In genomic region chr10:24650669-24651391, GRCh38 we compare ENCODE assay signal across 19 cellular contexts.
DNase-seq lines count a peak whose midpoint lies in the region; ATAC-seq, FAIRE-seq and TF ChIP-seq lines count a peak whose summit lies in the region.
"Had no signal": no experiment of that assay in that cellular context is flagged by ENCODE, and none has a peak within 500 bp of the region (broad histone marks: within the 10 kb centered on the region; RNA-seq: fewer than 3 reads in every experiment).

No MANE protein-coding gene starts in this region.

- DNase-seq in activated CD4-positive, alpha-beta T cell treated with anti-CD3 and anti-CD28 coated beads, Interleukin-2, amount 10 ng/mL, durations not matched to agents 24 days and 14 days, result no peak
- no peak for DNase-seq in activated CD4-positive, alpha-beta T cell treated with anti-CD3 and anti-CD28 coated beads for 48 hours
- DNase-seq in GM12878 (ENCODE audit: low read depth, low spot score) (no peak), nephron progenitor cell (no peak), NCI-H2227 treated with DMSO at 0.1 percent for 48 hours (lab: John Stamatoyannopoulos, UW) (no peak), osteoblast (ENCODE audit: insufficient read length, low spot score, missing footprints) (no peak)
- DNase-seq: 8988T; CD8-positive, alpha-beta T cell; DMS79 treated with DMSO at 0.1 percent for 48 hours; H9; NCI-H1417 treated with DMSO at 0.1 percent for 48 hours; NCI-H1930; NCI-H2171; NCI-H446 treated with DMSO at 0.1 percent for 48 hours; PC-9 had no signal

- H3K79me2 ChIP-seq in GM12878 (ENCODE audit: control insufficient read depth, insufficient read depth, low read length) (no peaks in the 10 kb centered on the region), osteoblast (ENCODE audit: insufficient read depth, low read length) (peaks cover 46% of the 10 kb centered on the region)

- H3K27me3 ChIP-seq in GM12878 (replicated peaks in 1 of 2; ENCODE audit: control insufficient read depth in 2 of 2, insufficient read depth in 2 of 2, low read length in 1 of 2), result no peaks in the 10 kb centered on the region
- H3K27me3 ChIP-seq in osteoblast (ENCODE audit: insufficient read depth, low read length), result no peaks in the 10 kb centered on the region

- H3K4me3 Mint-ChIP-seq in activated CD4-positive, alpha-beta T cell treated with anti-CD3 and anti-CD28 coated beads, Interleukin-2, amount 10 ng/mL, durations not matched to agents 24 days and 14 days, result no peak overlapping the region
- no peak overlapping the region for H3K4me3 Mint-ChIP-seq in nephron progenitor cell
- H3K4me3 Mint-ChIP-seq: CD8-positive, alpha-beta T cell; H9 had no signal

- peaks cover 15% of the 10 kb centered on the region for H3K4me1 ChIP-seq in GM12878 (ENCODE audit: control insufficient read depth, insufficient read depth, low read length)
- no peaks in the 10 kb centered on the region for H3K4me1 ChIP-seq in osteoblast (ENCODE audit: insufficient read depth, low read length)

- WGBS in GM12878 (ENCODE audit: insufficient coverage, insufficient replicate concordance, low lambda C conversion rate, missing lambda C conversion rate), result 94% methylated on average over 4 of the region's 4 CpGs

- CTCF ChIA-PET in GM12878 (lab: Yijun Ruan, JAX), result interaction anchor here (0.6 to 1.2 kb wide), 6 partner anchors 11 to 252 kb away, joined by 3 to 5 read pairs (median 4); no protein-coding TSS in a partner anchor

- peaks cover 13% of the 10 kb centered on the region for H3K36me3 Mint-ChIP-seq in activated CD4-positive, alpha-beta T cell treated with anti-CD3 and anti-CD28 coated beads, Interleukin-2, amount 10 ng/mL, durations not matched to agents 24 days and 14 days (ENCODE audit: low read depth)
- H3K36me3 Mint-ChIP-seq in nephron progenitor cell (ENCODE audit: low read depth), result peaks cover 52% of the 10 kb centered on the region
- H3K36me3 Mint-ChIP-seq: CD8-positive, alpha-beta T cell had no signal

- RAD21 ChIA-PET in GM12878 (lab: Charles Lee; ENCODE audit: unreplicated experiment), result interaction anchor here (0.7 to 1.2 kb wide), 5 partner anchors 58 to 297 kb away, joined by 3 to 8 read pairs (median 3); no protein-coding TSS in a partner anchor

- no TSS peak for BruUV-seq in GM12878 (replicated peaks; lab: Mats Ljungman, UMichigan)

- no peak overlapping the region for H2AFZ ChIP-seq in GM12878 (ENCODE audit: control insufficient read depth, low read depth, low read length)
- H2AFZ ChIP-seq in osteoblast (ENCODE audit: low read length), result no peak overlapping the region
- H2AFZ ChIP-seq: PC-9 had no signal

- TF ChIP-seq EP300 in GM12878 (IDR thresholded peaks at IDR 0.05; ENCODE audit: borderline replicate concordance in 1 of 2, control insufficient read depth in 1 of 2, low read depth in 2 of 2, low read length in 2 of 2), result no peak

- H3K27ac ChIP-seq in GM12878 (ENCODE audit: control insufficient read depth, insufficient read depth), result 0 out of 2 replicates have a peak overlapping the region, but pooled peaks have one; percentile 20
- H3K27ac ChIP-seq in osteoblast (ENCODE audit: low read depth, low read length), result no peak overlapping the region
- H3K27ac ChIP-seq: HL-60, PC-9 had no signal

- in situ Hi-C loops in GM12878 (cut with MboI), result no loop called here

- no peaks in the 10 kb centered on the region for H3K9me3 Mint-ChIP-seq in activated CD4-positive, alpha-beta T cell treated with anti-CD3 and anti-CD28 coated beads, Interleukin-2, amount 10 ng/mL, durations not matched to agents 24 days and 14 days
- H3K9me3 Mint-ChIP-seq in nephron progenitor cell, result peaks cover 18% of the 10 kb centered on the region
- H3K9me3 Mint-ChIP-seq: CD8-positive, alpha-beta T cell had no signal

- FAIRE-seq in GM12878 (lab: Jason Lieb, UNC), result no peak
- FAIRE-seq: D721Med had no signal

- H4K20me1 ChIP-seq in GM12878 (ENCODE audit: control insufficient read depth, insufficient read depth), result no peaks in the 10 kb centered on the region
- H4K20me1 ChIP-seq in osteoblast (ENCODE audit: insufficient read depth, low read length), result no peaks in the 10 kb centered on the region

- TF ChIP-seq RAD21 in GM12878 (IDR thresholded peaks at IDR 0.05; ENCODE audit: insufficient read depth, low read depth, low read length), result no peak

- peak overlapping the region; percentile 50 for H3K27ac Mint-ChIP-seq in activated CD4-positive, alpha-beta T cell treated with anti-CD3 and anti-CD28 coated beads, Interleukin-2, amount 10 ng/mL, durations not matched to agents 24 days and 14 days
- peak overlapping the region; percentile 11 for H3K27ac Mint-ChIP-seq in nephron progenitor cell
- H3K27ac Mint-ChIP-seq: CD8-positive, alpha-beta T cell had no signal

- no peak overlapping the region for H3K9ac ChIP-seq in GM12878 (ENCODE audit: control insufficient read depth, insufficient read depth, low read length)

- SMC1A ChIA-PET in GM12878 (lab: Charles Lee; ENCODE audit: uncharacterized antibody, unreplicated experiment), result interaction anchor here (0.6 to 1.3 kb wide), 7 partner anchors 9 to 1554 kb away, joined by 3 to 4 read pairs (median 3); no protein-coding TSS in a partner anchor

- peaks cover 0 to 2% of the 10 kb centered on the region in 2 experiments; a peak in 1 of 4 replicates for H3K36me3 ChIP-seq in GM12878 (ENCODE audit: control insufficient read depth in 2 of 2, insufficient read depth in 2 of 2, low read length in 1 of 2)
- no peaks in the 10 kb centered on the region for H3K36me3 ChIP-seq in osteoblast (ENCODE audit: insufficient read depth, low read length)

- H3K4me3 ChIP-seq in GM12878 (no peak overlapping the region), osteoblast (ENCODE audit: insufficient read depth, low read length) (no peak overlapping the region)
- H3K4me3 ChIP-seq: PC-9 had no signal

- ATAC-seq in GM12878 (no peak), HG03439 (IDR thresholded peaks at IDR 0.05; ENCODE audit: unreplicated experiment) (no peak), GM19351 (IDR thresholded peaks at IDR 0.05; ENCODE audit: unreplicated experiment) (no peak)
- ATAC-seq: CD8-positive, alpha-beta T cell had no signal

- no peak for TF ChIP-seq POLR2A in GM12878 (IDR thresholded peaks at IDR 0.05; ENCODE audit: low read depth, low read length)

- H3K9me3 ChIP-seq in GM12878 (replicated peaks; ENCODE audit: control insufficient read depth, insufficient read depth, low read length) (no peaks in the 10 kb centered on the region), osteoblast (ENCODE audit: low read depth, low read length) (no peaks in the 10 kb centered on the region)

- TF ChIP-seq CTCF in GM12878 (IDR thresholded peaks at IDR 0.05 in 2 of 3, conservative IDR thresholded peaks at IDR 0.05 in 1 of 3; ENCODE audit: control insufficient read depth in 2 of 3, extremely low read depth in 1 of 3, insufficient read depth in 1 of 3, low read depth in 3 of 3, low read length in 3 of 3), result no peak
- no peak for TF ChIP-seq CTCF in nephron progenitor cell (IDR thresholded peaks at IDR 0.05)
- no peak for TF ChIP-seq CTCF in osteoblast (IDR thresholded peaks at IDR 0.05; ENCODE audit: extremely low read depth, low read depth, low read length)

- H3K4me2 ChIP-seq in GM12878 (ENCODE audit: control insufficient read depth, insufficient read depth) (no peak overlapping the region), osteoblast (ENCODE audit: insufficient read depth, low read length) (no peak overlapping the region)
- H3K4me2 ChIP-seq: PC-9 had no signal

- intact Hi-C loops in activated CD4-positive, alpha-beta T cell treated with anti-CD3 and anti-CD28 coated beads, Interleukin-2, amount 10 ng/mL, durations not matched to agents 24 days and 14 days (cut with micrococcal nuclease), result no loop called here
- intact Hi-C loops in GM12878 (cut with micrococcal nuclease; ENCODE audit: unreplicated experiment), result loop anchor here (5.0 kb wide), 2 partner anchors 51 to 271 kb away; no protein-coding TSS in a partner anchor

- peaks cover 15% of the 10 kb centered on the region for H3K4me1 Mint-ChIP-seq in activated CD4-positive, alpha-beta T cell treated with anti-CD3 and anti-CD28 coated beads, Interleukin-2, amount 10 ng/mL, durations not matched to agents 24 days and 14 days
- no peaks in the 10 kb centered on the region for H3K4me1 Mint-ChIP-seq in nephron progenitor cell

- H3K27me3 Mint-ChIP-seq in activated CD4-positive, alpha-beta T cell treated with anti-CD3 and anti-CD28 coated beads, Interleukin-2, amount 10 ng/mL, durations not matched to agents 24 days and 14 days, result no peaks in the 10 kb centered on the region
- H3K27me3 Mint-ChIP-seq in nephron progenitor cell (ENCODE audit: low read depth, poor library complexity), result peaks cover 9% of the 10 kb centered on the region

- POLR2A ChIA-PET in GM12878 (lab: Charles Lee), result interaction anchor here (0.7 to 1.2 kb wide), 3 partner anchors 251 to 425 kb away, joined by 3 to 5 read pairs (median 4); no protein-coding TSS in a partner anchor

TF ChIP-seq in GM12878, 131 proteins besides CTCF, POLR2A, EP300 and RAD21 (continues in another document):
- no peak for TF ChIP-seq ATF3 (IDR thresholded peaks at IDR 0.05; ENCODE audit: borderline replicate concordance, extremely low read depth, low read depth, low read length)
- TF ChIP-seq ELK1 (IDR thresholded peaks at IDR 0.05; ENCODE audit: low read depth, low read length), result no peak
- no peak for TF ChIP-seq ZNF384 (IDR thresholded peaks at IDR 0.05; ENCODE audit: borderline replicate concordance, low read depth, low read length)
- no peak for TF ChIP-seq MYC (IDR thresholded peaks at IDR 0.05; ENCODE audit: insufficient read depth, insufficient read length, insufficient replicate concordance, low read length, severe bottlenecking)
- TF ChIP-seq BCL11A (IDR thresholded peaks at IDR 0.05; ENCODE audit: low read depth, low read length), result no peak
- no peak for TF ChIP-seq EED (IDR thresholded peaks at IDR 0.05; ENCODE audit: low read depth)
- TF ChIP-seq HDAC6 (IDR thresholded peaks at IDR 0.05; ENCODE audit: unreplicated experiment), result no peak
